12 cellular contexts compared by ENCODE assay signal in the genomic region with DNA sequence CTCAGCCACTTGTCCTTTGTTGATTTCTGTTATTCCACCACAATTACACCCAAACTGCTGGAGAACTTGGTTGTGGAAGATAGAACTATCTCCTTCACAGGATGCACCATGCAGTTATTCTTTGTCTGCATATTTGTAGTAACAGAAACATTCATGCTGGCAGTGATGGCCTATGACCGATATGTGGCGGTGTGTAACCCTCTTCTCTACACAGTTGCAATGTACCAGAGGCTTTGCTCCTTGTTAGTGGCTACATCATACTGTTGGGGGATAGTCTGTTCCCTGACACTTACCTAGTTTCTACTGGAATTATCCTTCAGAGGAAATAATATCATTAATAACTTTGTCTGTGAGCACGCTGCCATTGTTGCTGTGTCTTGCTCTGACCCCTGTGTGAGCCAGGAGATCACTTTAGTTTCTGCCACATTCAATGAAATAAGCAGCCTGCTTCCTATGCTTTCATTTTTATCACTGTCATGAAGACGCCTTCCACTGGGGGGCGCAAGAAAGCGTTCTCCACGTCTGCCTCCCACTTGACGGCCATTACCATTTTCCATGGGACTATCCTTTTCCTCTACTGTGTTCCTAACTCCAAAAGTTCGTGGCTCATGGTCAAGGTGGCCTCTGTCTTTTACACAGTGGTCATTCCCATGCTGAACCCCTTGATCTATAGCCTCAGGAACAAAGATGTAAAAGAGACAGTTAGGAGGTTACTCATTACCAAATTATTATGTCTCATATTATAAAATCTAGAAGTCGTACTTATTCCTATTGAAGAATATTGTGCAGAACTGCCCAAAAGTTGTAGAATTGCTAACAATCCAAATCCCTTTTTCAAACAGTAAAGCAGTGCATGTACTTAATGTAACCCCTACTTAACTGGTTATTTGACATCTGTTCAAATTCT. TPM values are rescaled to one million over a fixed set of nuclear protein-coding genes. Genes with fewer than 3 reads are reported as not detected.
DNase-seq lines count a peak whose midpoint lies in the region; ATAC-seq, FAIRE-seq and TF ChIP-seq lines count a peak whose summit lies in the region.
"Had no signal": no experiment of that assay in that cellular context is flagged by ENCODE, and none has a peak within 500 bp of the region (broad histone marks: within the 10 kb centered on the region; RNA-seq: fewer than 3 reads in every experiment).

No MANE protein-coding gene starts in this region.

- H3K9me3 ChIP-seq in GM12878 (replicated peaks; ENCODE audit: control insufficient read depth, insufficient read depth, low read length) (no peaks in the 10 kb centered on the region), gastroesophageal sphincter (peaks cover 0 to 9% (median 0%) of the 10 kb centered on the region in 3 donors)

- CTCF ChIA-PET in GM12878 (lab: Yijun Ruan, JAX) = interaction anchor here (0.7 kb wide), 2 partner anchors 1068 to 1077 kb away, joined by 3 read pairs; no protein-coding TSS in a partner anchor

- SMC1A ChIA-PET in GM12878 (lab: Charles Lee; ENCODE audit: uncharacterized antibody, unreplicated experiment) = interaction anchor here (1.1 kb wide), 1 partner anchor 24 kb away, joined by 3 read pairs; no protein-coding TSS in a partner anchor

- peak; percentile 82 for ATAC-seq in GM12878
- no peak for ATAC-seq in gastroesophageal sphincter
- no peak for ATAC-seq in GM21723 (IDR thresholded peaks at IDR 0.05; ENCODE audit: unreplicated experiment)

- H3K36me3 ChIP-seq in GM12878 (ENCODE audit: control insufficient read depth in 2 of 2, insufficient read depth in 2 of 2, low read length in 1 of 2) = no peaks in the 10 kb centered on the region
- no peaks in the 10 kb centered on the region for H3K36me3 ChIP-seq in gastroesophageal sphincter

- no peak for TF ChIP-seq EP300 in GM12878 (IDR thresholded peaks at IDR 0.05; ENCODE audit: borderline replicate concordance in 1 of 2, control insufficient read depth in 1 of 2, low read depth in 2 of 2, low read length in 2 of 2)
- TF ChIP-seq EP300 in gastroesophageal sphincter (IDR thresholded peaks at IDR 0.05) = no peak

- TF ChIP-seq RAD21 in GM12878 (IDR thresholded peaks at IDR 0.05; ENCODE audit: insufficient read depth, low read depth, low read length) = no peak

- in situ Hi-C loops in GM12878 (cut with MboI) = loop anchor here (10.0 kb wide), 1 partner anchor 60 kb away; the partner anchor contains the start of gene OR5D13

- no peak overlapping the region for H3K4me2 ChIP-seq in GM12878 (ENCODE audit: control insufficient read depth, insufficient read depth)
- H3K4me2 ChIP-seq: hepatocyte had no signal

- H3K4me1 ChIP-seq in GM12878 (ENCODE audit: control insufficient read depth, insufficient read depth, low read length) (no peaks in the 10 kb centered on the region), gastroesophageal sphincter (no peaks in the 10 kb centered on the region)

- no peak for FAIRE-seq in GM12878 (lab: Jason Lieb, UNC)

- no peaks in the 10 kb centered on the region for H4K20me1 ChIP-seq in GM12878 (ENCODE audit: control insufficient read depth, insufficient read depth)

- no peak overlapping the region for H3K4me3 ChIP-seq in Jurkat, Clone E6-1 (ENCODE audit: low read length)
- H3K4me3 ChIP-seq in GM12878 = no peak overlapping the region
- no peak overlapping the region for H3K4me3 ChIP-seq in gastroesophageal sphincter
- H3K4me3 ChIP-seq: hepatocyte had no signal

- TF ChIP-seq POLR2A in GM12878 (IDR thresholded peaks at IDR 0.05; ENCODE audit: low read depth, low read length) = no peak
- no peak for TF ChIP-seq POLR2A in gastroesophageal sphincter (IDR thresholded peaks at IDR 0.05)

- RAD21 ChIA-PET in GM12878 (lab: Charles Lee; ENCODE audit: unreplicated experiment) = interaction anchor here (1.0 to 1.4 kb wide), 2 partner anchors 1067 to 1534 kb away, joined by 3 read pairs; no protein-coding TSS in a partner anchor

- intact Hi-C loops in GM12878 (cut with micrococcal nuclease; ENCODE audit: unreplicated experiment) = loop anchor here (5.0 to 10.0 kb wide), 2 partner anchors 242 to 1070 kb away; no protein-coding TSS in a partner anchor

- H3K27ac ChIP-seq in GM12878 (ENCODE audit: control insufficient read depth, insufficient read depth) (no peak overlapping the region), gastroesophageal sphincter (no peak overlapping the region)
- H3K27ac ChIP-seq: hepatocyte had no signal

- H3K27me3 ChIP-seq in GM12878 (replicated peaks in 1 of 2; ENCODE audit: control insufficient read depth in 2 of 2, insufficient read depth in 2 of 2, low read length in 1 of 2) (no peaks in the 10 kb centered on the region), gastroesophageal sphincter (no peaks in the 10 kb centered on the region)
- H3K27me3 ChIP-seq: hepatocyte had no signal

- BruUV-seq in GM12878 (replicated peaks; lab: Mats Ljungman, UMichigan) = no TSS peak

- WGBS in GM12878 (ENCODE audit: insufficient coverage, insufficient replicate concordance, low lambda C conversion rate, missing lambda C conversion rate) = 10% methylated on average over 10 of the region's 10 CpGs
- WGBS in gastroesophageal sphincter (ENCODE audit: low coverage in 1 of 2), 2 donors = 31 to 41% methylated on average over 7 to 10 of the region's 10 CpGs

- TF ChIP-seq CTCF in GM12874 (IDR thresholded peaks at IDR 0.05; ENCODE audit: insufficient read depth, low read depth, low read length) (peak; percentile 43; the same call in 1 of the 2 replicates), GM12878 (IDR thresholded peaks at IDR 0.05 in 2 of 3, conservative IDR thresholded peaks at IDR 0.05 in 1 of 3; ENCODE audit: control insufficient read depth in 2 of 3, extremely low read depth in 1 of 3, insufficient read depth in 1 of 3, low read depth in 3 of 3, low read length in 3 of 3) (peak in 1 of 3 experiments; percentile 28; a peak in 1 of 6 replicates), gastroesophageal sphincter (IDR thresholded peaks at IDR 0.05) (no peak)

- POLR2A ChIA-PET in GM12878 (lab: Charles Lee) = no interaction called here

- no peak overlapping the region for H2AFZ ChIP-seq in GM12878 (ENCODE audit: control insufficient read depth, low read depth, low read length)
- H2AFZ ChIP-seq: hepatocyte had no signal

- H3K79me2 ChIP-seq in GM12878 (ENCODE audit: control insufficient read depth, insufficient read depth, low read length) = no peaks in the 10 kb centered on the region
- H3K79me2 ChIP-seq: hepatocyte had no signal

- H3K9ac ChIP-seq in GM12878 (ENCODE audit: control insufficient read depth, insufficient read depth, low read length) = no peak overlapping the region

- DNase-seq in COLO829 (ENCODE audit: low spot score) = peak; percentile 13
- DNase-seq in Jurkat, Clone E6-1 (ENCODE audit: low read depth, low spot score) = peak; percentile 28
- no peak for DNase-seq in GM12878 (ENCODE audit: low read depth, low spot score)
- no peak for DNase-seq in EL
- DNase-seq in pons (ENCODE audit: low spot score) = no peak
- DNase-seq: activated naive CD4-positive, alpha-beta T cell treated with Interleukin-2 at 50 U/mL for 16 hours had no signal

RNA-seq across cellular contexts. Expression of gene OR4C6, which starts 53.2 kb away (rescaled TPM):
- not detected for polyA plus RNA-seq in Jurkat, Clone E6-1 (2012; ENCODE audit: insufficient read depth, insufficient read length)
- total RNA-seq in GM12878 (2013; cell fraction: nucleolus; rRNA removed) = not detected in 2 replicates
- 0.16 and 0.34 TPM in 2 replicates for total RNA-seq in GM12878 (2014; rRNA removed)
- 0.18 and 0.27 TPM in 2 replicates for total RNA-seq in GM12878 (2014; rRNA removed; fragmentation: Illumina TruSeq; extraction: Trizol)
- total RNA-seq in GM12878 (2021) = not detected in 2 replicates
- not detected for polyA plus RNA-seq in GM12878 (2011; ENCODE audit: low read depth)
- polyA plus RNA-seq in GM12878 (2011; rRNA removed) = 0.30 and 0.52 TPM in 2 replicates
- polyA plus RNA-seq in GM12878 (2011; cell fraction: cytosol; rRNA removed) = 0.28 and 0.43 TPM in 2 replicates
- polyA plus RNA-seq in GM12878 (2011; cell fraction: nucleus; rRNA removed) = 0.67 and 1.4 TPM in 2 replicates
- not detected in 2 replicates for polyA plus RNA-seq in GM12878 (2012)
- polyA plus RNA-seq in GM12878 (2014; fragmentation: Illumina TruSeq; extraction: Trizol) = 0.22 and 0.59 TPM in 2 replicates
- polyA plus RNA-seq in GM12878 (2014; fragmentation: Nextera tagmentation; extraction: Ambion mirVana) = under 1 TPM; 0.42 to 0.53 TPM
- polyA plus RNA-seq in GM12878 (2014; rRNA removed) = 0.16 TPM in 1 of 2 replicates, not detected in the other
- polyA plus RNA-seq in GM12878 (2016; fragmentation: Nextera tagmentation; extraction: Ambion mirVana) = under 1 TPM in 1 of 2 experiments, not detected in 1; 0.60 TPM
- polyA minus RNA-seq in GM12878 (2011; rRNA and poly(A)+ RNA removed) = 1.1 and 1.2 TPM in 2 replicates
- polyA minus RNA-seq in GM12878 (2011; cell fraction: cytosol; rRNA and poly(A)+ RNA removed) = not detected in 2 replicates
- polyA minus RNA-seq in GM12878 (2011; cell fraction: nucleus; rRNA and poly(A)+ RNA removed) = 0.73 and 1.5 TPM in 2 replicates
- total RNA-seq in gastroesophageal sphincter = not detected
- total RNA-seq: hepatocyte, mucosa of gallbladder, NCI-H460 had no signal
- polyA plus RNA-seq: hepatocyte had no signal

RNA-seq across cellular contexts. Expression of gene OR5D13, which starts 58.0 kb away (rescaled TPM):
- not detected for polyA plus RNA-seq in Jurkat, Clone E6-1 (2012; ENCODE audit: insufficient read depth, insufficient read length)
- not detected in 2 replicates for total RNA-seq in GM12878 (2013; cell fraction: nucleolus; rRNA removed)
- total RNA-seq in GM12878 (2014; rRNA removed) (not detected in 2 replicates), GM12878 (2014; rRNA removed; fragmentation: Illumina TruSeq; extraction: Trizol) (not detected in 2 replicates), GM12878 (2021) (not detected in 2 replicates), gastroesophageal sphincter (not detected)
- polyA plus RNA-seq in GM12878 (2011; ENCODE audit: low read depth) = not detected
- polyA plus RNA-seq in GM12878 (2011; rRNA removed) (not detected in 2 replicates), GM12878 (2014; fragmentation: Illumina TruSeq; extraction: Trizol) (not detected in 2 replicates), GM12878 (2014; fragmentation: Nextera tagmentation; extraction: Ambion mirVana) (not detected), GM12878 (2014; rRNA removed) (not detected in 2 replicates), GM12878 (2016; fragmentation: Nextera tagmentation; extraction: Ambion mirVana) (not detected)
- polyA plus RNA-seq in GM12878 (2011; cell fraction: cytosol; rRNA removed) = not detected in 2 replicates
- polyA plus RNA-seq in GM12878 (2011; cell fraction: nucleus; rRNA removed) = not detected in 2 replicates
- not detected in 2 replicates for polyA plus RNA-seq in GM12878 (2012)
- not detected in 2 replicates for polyA minus RNA-seq in GM12878 (2011; rRNA and poly(A)+ RNA removed)
- not detected in 2 replicates for polyA minus RNA-seq in GM12878 (2011; cell fraction: cytosol; rRNA and poly(A)+ RNA removed)
- polyA minus RNA-seq in GM12878 (2011; cell fraction: nucleus; rRNA and poly(A)+ RNA removed) = not detected in 2 replicates
- total RNA-seq: hepatocyte, mucosa of gallbladder, NCI-H460 had no signal
- polyA plus RNA-seq: hepatocyte had no signal

Comparison
In these comparisons a context has a peak if more than half of its experiments do, and no peak if none do; other contexts are left out.
1. DNase-seq: peak in COLO829 (single experiment) and Jurkat, Clone E6-1 (single experiment); none in GM12878 (single experiment), EL (single experiment) and pons (single experiment).